21 cellular contexts compared by ENCODE assay signal in genomic region chr16:77158293-77158692, GRCh38. TPM values are rescaled to one million over a fixed set of nuclear protein-coding genes. Genes with fewer than 3 reads are reported as not detected.
A peak's percentile ranks its signal among the peaks of the same experiment; 100 is the strongest.
DNase-seq lines count a peak whose midpoint lies in the region; ATAC-seq and TF ChIP-seq lines count a peak whose summit lies in the region.
"Had no signal": no experiment of that assay in that cellular context is flagged by ENCODE, and none has a peak within 500 bp of the region (broad histone marks: within the 10 kb centered on the region; RNA-seq: fewer than 3 reads in every experiment).

No MANE protein-coding gene starts in this region.

- no peak overlapping the region for H2AFZ ChIP-seq in mesenchymal stem cell (ENCODE audit: low read depth, low read length)

- peak overlapping the region; percentile 76 for H3K9ac ChIP-seq in mesenchymal stem cell (ENCODE audit: low read length)

- ATAC-seq in Right ventricle myocardium inferior (peak; percentile 52), heart right ventricle (peak in 5 of 8 donors; percentile 57 to 76 (median 64)), GM18517 (IDR thresholded peaks at IDR 0.05; ENCODE audit: unreplicated experiment) (no peak)
- ATAC-seq: A549, HCT116 had no signal

- no peak for TF ChIP-seq POLR2A in testis (IDR thresholded peaks at IDR 0.05)

- TF ChIP-seq CTCF in right atrium auricular region (IDR thresholded peaks at IDR 0.05) (no peak), heart right ventricle (IDR thresholded peaks at IDR 0.05) (no peak), testis (IDR thresholded peaks at IDR 0.05) (no peak)

- no peak overlapping the region for H3K14ac ChIP-seq in mesenchymal stem cell (ENCODE audit: low read length in 2 of 2)

- WGBS in heart right ventricle, 2 donors = 83 to 85% methylated on average over 6 of the region's 6 CpGs
- WGBS in mesenchymal stem cell = 94% methylated on average over 6 of the region's 6 CpGs
- 67 to 70% methylated on average over 6 of the region's 6 CpGs for WGBS in testis, 2 donors

- H3K9me3 ChIP-seq in right atrium auricular region = no peaks in the 10 kb centered on the region
- no peaks in the 10 kb centered on the region for H3K9me3 ChIP-seq in heart right ventricle
- no peaks in the 10 kb centered on the region for H3K9me3 ChIP-seq in mesenchymal stem cell (ENCODE audit: control insufficient read depth, low read length)
- no peaks in the 10 kb centered on the region for H3K9me3 ChIP-seq in testis
- H3K9me3 ChIP-seq: A549, Caco-2 had no signal

- no peak overlapping the region for H3K18ac ChIP-seq in mesenchymal stem cell (ENCODE audit: low read depth in 1 of 2, low read length in 2 of 2)

- no peak overlapping the region for H2AK5ac ChIP-seq in mesenchymal stem cell (ENCODE audit: low read length, severe bottlenecking)

- H3K27ac ChIP-seq in right atrium auricular region (peak overlapping the region in 1 of 2 donors; percentile 47), heart right ventricle (peak overlapping the region in 7 of 10 donors; percentile 13 to 73 (median 33)), mesenchymal stem cell (ENCODE audit: low read length, poor library complexity, severe bottlenecking) (no peak overlapping the region), testis (no peak overlapping the region)
- H3K27ac ChIP-seq: 22Rv1, A549, C4-2B had no signal

- H3K36me3 ChIP-seq in right atrium auricular region = no peaks in the 10 kb centered on the region
- H3K36me3 ChIP-seq in heart right ventricle = no peaks in the 10 kb centered on the region
- H3K36me3 ChIP-seq in mesenchymal stem cell (ENCODE audit: control insufficient read depth in 1 of 2, insufficient read depth in 2 of 2, low read depth in 1 of 2, low read length in 2 of 2) = no peaks in the 10 kb centered on the region
- no peaks in the 10 kb centered on the region for H3K36me3 ChIP-seq in testis (ENCODE audit: low read depth, missing control alignments)

- DNase-seq in Right ventricle myocardium inferior (ENCODE audit: missing footprints) (no peak), right atrium auricular region (ENCODE audit: low spot score) (no peak), heart right ventricle (no peak), mesenchymal stem cell (no peak), testis (peak; percentile 39), DMS 273 treated with DMSO at 0.1 percent for 48 hours (lab: John Stamatoyannopoulos, UW) (no peak)
- DNase-seq: AML-193; Caco-2; CD4-positive, alpha-beta T cell; DMS153; DMS79; GDM1; GOT3; H7; HFFc6 had no signal

- no peak overlapping the region for H3K23ac ChIP-seq in mesenchymal stem cell (ENCODE audit: low read length in 2 of 2)

- no peaks in the 10 kb centered on the region for H3K27me3 ChIP-seq in right atrium auricular region
- H3K27me3 ChIP-seq in heart right ventricle = peaks cover 0 to 5% (median 0%) of the 10 kb centered on the region in 7 donors
- peaks cover 0 to 2% of the 10 kb centered on the region in 2 experiments for H3K27me3 ChIP-seq in mesenchymal stem cell (ENCODE audit: control insufficient read depth in 1 of 2, insufficient read depth in 1 of 2, low read length in 2 of 2)
- H3K27me3 ChIP-seq in testis = no peaks in the 10 kb centered on the region

- no peaks in the 10 kb centered on the region for H3K79me1 ChIP-seq in mesenchymal stem cell (replicated peaks; ENCODE audit: low read length, poor library complexity, severe bottlenecking)

- H3K4ac ChIP-seq in mesenchymal stem cell (ENCODE audit: low read depth in 1 of 2, low read length in 2 of 2) = no peak overlapping the region

- no peak overlapping the region for H2BK5ac ChIP-seq in mesenchymal stem cell (ENCODE audit: low read depth, low read length, poor library complexity, severe bottlenecking)

- intact Hi-C loops in Right ventricle myocardium inferior (cut with DNase I) = no loop called here
- intact Hi-C loops in heart right ventricle (cut with DNase I) = no loop called here
- intact Hi-C loops in testis (cut with DNase I; ENCODE audit: low total_unique reads) = no loop called here

- H3K4me2 ChIP-seq in mesenchymal stem cell (ENCODE audit: low read length, poor library complexity, severe bottlenecking) = no peak overlapping the region
- H3K4me2 ChIP-seq: A549 had no signal

- H4K8ac ChIP-seq in mesenchymal stem cell (ENCODE audit: low read length) = no peak overlapping the region

- H4K91ac ChIP-seq in mesenchymal stem cell (ENCODE audit: low read length) = no peak overlapping the region

- no peaks in the 10 kb centered on the region for H3K4me1 ChIP-seq in right atrium auricular region
- no peaks in the 10 kb centered on the region for H3K4me1 ChIP-seq in heart right ventricle
- H3K4me1 ChIP-seq in mesenchymal stem cell (ENCODE audit: control insufficient read depth, insufficient read depth, low read depth, low read length) = no peaks in the 10 kb centered on the region
- no peaks in the 10 kb centered on the region for H3K4me1 ChIP-seq in testis
- H3K4me1 ChIP-seq: A549, Caco-2 had no signal

- no peak overlapping the region for H2BK15ac ChIP-seq in mesenchymal stem cell (ENCODE audit: low read depth, poor library complexity, severe bottlenecking)

- H2BK12ac ChIP-seq in mesenchymal stem cell (ENCODE audit: low read length in 2 of 2) = no peak overlapping the region

- H3K4me3 ChIP-seq in right atrium auricular region (no peak overlapping the region), heart right ventricle (no peak overlapping the region), mesenchymal stem cell (ENCODE audit: insufficient read depth in 1 of 2, low read depth in 1 of 2, low read length in 2 of 2) (peak overlapping the region in 1 of 2 experiments; percentile 59), testis (no peak overlapping the region)
- H3K4me3 ChIP-seq: A549 had no signal

- H2BK120ac ChIP-seq in mesenchymal stem cell (ENCODE audit: low read depth, low read length) = no peak overlapping the region

RNA-seq across cellular contexts. Expression of gene MON1B, which starts 32.7 kb away (rescaled TPM):
- total RNA-seq in Right ventricle myocardium inferior (14.4 TPM), right atrium auricular region (10 to 100 TPM; 10.8 to 17.6 TPM), heart right ventricle (10 to 100 TPM; 15.8 to 26.4 (median 17.6) TPM), testis (10 to 100 TPM; 25.4 to 30.5 TPM)
- polyA plus RNA-seq in heart right ventricle (10 to 100 TPM in 1 of 2 donors, 1 to 10 TPM in 1; 8.8 to 10.8 TPM), testis (ENCODE audit: insufficient read depth, low read depth, low replicate concordance) (18.6 TPM)
- polyA plus RNA-seq in mesenchymal stem cell (2013, experiment 1 of 2) = 18.6 TPM
- polyA plus RNA-seq in mesenchymal stem cell (2013, experiment 2 of 2) = 17.0 TPM

RNA-seq across cellular contexts. Expression of gene SYCE1L, which starts 40.9 kb away (rescaled TPM):
- total RNA-seq in Right ventricle myocardium inferior (not detected), right atrium auricular region (1 to 10 TPM in 1 of 2 donors, not detected in 1; 1.8 TPM), heart right ventricle (1 to 10 TPM in 4 of 10 donors, under 1 TPM in 4, not detected in 2; 0.81 to 2.7 (median 0.99) TPM), testis (1 to 10 TPM; 7.8 to 7.9 TPM)
- polyA plus RNA-seq in heart right ventricle (1 to 10 TPM in 1 of 2 donors, under 1 TPM in 1; 0.90 to 1.2 TPM), testis (ENCODE audit: insufficient read depth, low read depth, low replicate concordance) (20.7 TPM)
- polyA plus RNA-seq in mesenchymal stem cell (2013, experiment 1 of 2) = 2.8 TPM
- 5.9 TPM for polyA plus RNA-seq in mesenchymal stem cell (2013, experiment 2 of 2)
- total RNA-seq: Daoy, HFFc6 had no signal

Comparison
In these comparisons a context has a peak if more than half of its experiments do, and no peak if none do; other contexts are left out.
1. H3K27ac ChIP-seq: peak in heart right ventricle (7 of 10); none in mesenchymal stem cell (single experiment) and testis (0 of 2).